In genomic region chr5:771871-772545, GRCh38 we compare ENCODE assay signal across 4 cellular contexts. TPM values are rescaled to one million over a fixed set of nuclear protein-coding genes. Genes with fewer than 3 reads are reported as not detected.
"Had no signal": no experiment of that assay in that cellular context is flagged by ENCODE, and none has a peak within 500 bp of the region (broad histone marks: within the 10 kb centered on the region; RNA-seq: fewer than 3 reads in every experiment).

No MANE protein-coding gene starts in this region.

RNA-seq across cellular contexts. Expression of gene ZDHHC11B, which starts 12.5 kb away (rescaled TPM):
- total RNA-seq: activated naive CD8-positive, alpha-beta T cell treated with anti-CD3 and anti-CD28 coated beads for 36 hours; SJSA1 had no signal
- polyA plus RNA-seq: IgD-negative memory B cell, SK-N-SH had no signal
